In genomic region chr3:177197934-177198484, GRCh38 we compare ENCODE assay signal across 8 cellular contexts. TPM values are rescaled to one million over a fixed set of nuclear protein-coding genes. Genes with fewer than 3 reads are reported as not detected.
DNase-seq lines count a peak whose midpoint lies in the region; ATAC-seq, FAIRE-seq and TF ChIP-seq lines count a peak whose summit lies in the region.

No MANE protein-coding gene starts in this region.

- H3K27me3 ChIP-seq in MG63 (no peaks in the 10 kb centered on the region), mucosa of stomach (ENCODE audit: control insufficient read depth, insufficient read depth, low read length) (no peaks in the 10 kb centered on the region)

- FAIRE-seq in urothelium cell line (lab: Jason Lieb, UNC): no peak

- H3K4me1 ChIP-seq in mucosa of stomach (ENCODE audit: control insufficient read depth, insufficient read depth, low read length): peaks cover 26% of the 10 kb centered on the region

- no peak for TF ChIP-seq CTCF in cardiac fibroblast (IDR thresholded peaks at IDR 0.05; ENCODE audit: low read depth, low read length)

- peak; percentile 37 for DNase-seq in DMS79 (lab: John Stamatoyannopoulos, UW)
- DNase-seq in MG63: no peak
- DNase-seq in cardiac fibroblast (ENCODE audit: low read depth in 2 of 2): peak in 1 of 2 donors; percentile 33
- no peak for DNase-seq in DMS 273 (lab: John Stamatoyannopoulos, UW; ENCODE audit: unreplicated experiment)
- no peak for DNase-seq in urothelium cell line (ENCODE audit: low spot score)

- H3K9ac ChIP-seq in mucosa of stomach (ENCODE audit: low read length): peak overlapping the region; percentile 83

- H3K4me3 ChIP-seq in MG63: peak overlapping the region; percentile 26
- H3K4me3 ChIP-seq in cardiac fibroblast (replicated peaks in 1 of 2; ENCODE audit: low read depth in 2 of 2, low read length in 2 of 2): peak overlapping the region; percentile 37 to 85
- H3K4me3 ChIP-seq in mucosa of stomach (ENCODE audit: low read length): no peak overlapping the region

- ATAC-seq in GM21360 (IDR thresholded peaks at IDR 0.05; ENCODE audit: unreplicated experiment) (no peak), HG02623 (IDR thresholded peaks at IDR 0.05; ENCODE audit: unreplicated experiment) (no peak)

- H3K9me3 ChIP-seq in MG63 (no peaks in the 10 kb centered on the region), mucosa of stomach (ENCODE audit: control insufficient read depth, low read length) (no peaks in the 10 kb centered on the region)

- H3K36me3 ChIP-seq in MG63 (peaks cover 18% of the 10 kb centered on the region), mucosa of stomach (ENCODE audit: control insufficient read depth, insufficient read depth, low read length) (no peaks in the 10 kb centered on the region)

RNA-seq across cellular contexts. Expression of gene TBL1XR1, which starts 0.7 kb away (rescaled TPM):
- 99.0 and 103 TPM in 2 replicates for total RNA-seq in MG63 (2014; rRNA removed; shearing (Covaris generic); ENCODE audit: low replicate concordance)
